12 cellular contexts compared by ENCODE assay signal in genomic region chr6:6695711-6696048, GRCh38.
DNase-seq lines count a peak whose midpoint lies in the region; ATAC-seq and TF ChIP-seq lines count a peak whose summit lies in the region.
"Had no signal": no experiment of that assay in that cellular context is flagged by ENCODE, and none has a peak within 500 bp of the region (broad histone marks: within the 10 kb centered on the region; RNA-seq: fewer than 3 reads in every experiment).

No MANE protein-coding gene starts in this region.

- peak overlapping the region; percentile 8 for H3K9ac ChIP-seq in iPS-15b (ENCODE audit: low read depth, low read length)

- no peaks in the 10 kb centered on the region for H3K36me3 ChIP-seq in iPS-15b (ENCODE audit: control insufficient read depth, insufficient read depth, low read length)

- no peak for ATAC-seq in WTC11
- no peak for ATAC-seq in stimulated activated memory B cell treated with anti-CD40 and anti-IgM and Interleukin-4, amounts not matched to agents 10 μg/mL and 1 μg/mL and 100 μg/mL, for 72 hours

- H3K27me3 ChIP-seq in HL-60 (ENCODE audit: insufficient read depth, poor library complexity, severe bottlenecking) (no peaks in the 10 kb centered on the region), iPS-15b (ENCODE audit: control insufficient read depth, insufficient read depth, low read length) (no peaks in the 10 kb centered on the region)

- POLR2A ChIA-PET in WTC11 (lab: Charles Lee), result interaction anchor here (0.6 to 1.0 kb wide), 2 partner anchors 9 to 582 kb away, joined by 3 to 5 read pairs; no protein-coding TSS in a partner anchor

- H3K4me3 ChIP-seq in HL-60 (replicated peaks; ENCODE audit: insufficient read depth, low read length), result no peak overlapping the region
- H3K4me3 ChIP-seq in iPS-15b (ENCODE audit: low read depth, low read length), result peak overlapping the region; percentile 38

- CTCF ChIA-PET in WTC11 (lab: Charles Lee), result interaction anchor here (0.6 to 3.0 kb wide), 17 partner anchors 9 to 921 kb away, joined by 3 to 44 read pairs (median 7); no protein-coding TSS in a partner anchor

- H3K4me3 Mint-ChIP-seq in WTC11, result peak overlapping the region; percentile 60
- H3K4me3 Mint-ChIP-seq in stimulated activated memory B cell treated with anti-CD40 and anti-IgM and Interleukin-4, amounts not matched to agents 10 μg/mL and 1 μg/mL and 100 μg/mL, for 72 hours, result no peak overlapping the region
- H3K4me3 Mint-ChIP-seq in immature natural killer cell, result no peak overlapping the region

- DNase-seq in HL-60 (ENCODE audit: low read depth in 1 of 2, low spot score in 1 of 2), result peak in 1 of 2 experiments; percentile 56
- no peak for DNase-seq in WTC11 (ENCODE audit: low spot score)
- no peak for DNase-seq in GM20000 (ENCODE audit: low spot score)
- DNase-seq in RKO (ENCODE audit: low spot score), result no peak
- no peak for DNase-seq in immature natural killer cell
- DNase-seq in iPS-NIHi7 (ENCODE audit: extremely low spot score), result no peak
- DNase-seq: amygdala, Calu3, mesendoderm, NCI-H1048 had no signal

- H3K27me3 Mint-ChIP-seq in WTC11 (ENCODE audit: low read depth) (peaks cover 19% of the 10 kb centered on the region), immature natural killer cell (ENCODE audit: low read depth in 3 of 3) (peaks cover 0 to 2% (median 0%) of the 10 kb centered on the region in 3 donors)
- H3K27me3 Mint-ChIP-seq in stimulated activated memory B cell treated with anti-CD40 and anti-IgM and Interleukin-4, amounts not matched to agents 10 μg/mL and 1 μg/mL and 100 μg/mL, for 72 hours, result peaks cover 35% of the 10 kb centered on the region

- no peaks in the 10 kb centered on the region for H3K36me3 Mint-ChIP-seq in WTC11
- no peaks in the 10 kb centered on the region for H3K36me3 Mint-ChIP-seq in stimulated activated memory B cell treated with anti-CD40 and anti-IgM and Interleukin-4, amounts not matched to agents 10 μg/mL and 1 μg/mL and 100 μg/mL, for 72 hours
- no peaks in the 10 kb centered on the region for H3K36me3 Mint-ChIP-seq in immature natural killer cell

- H3K9me3 Mint-ChIP-seq in WTC11, result no peaks in the 10 kb centered on the region
- peaks cover 4% of the 10 kb centered on the region for H3K9me3 Mint-ChIP-seq in stimulated activated memory B cell treated with anti-CD40 and anti-IgM and Interleukin-4, amounts not matched to agents 10 μg/mL and 1 μg/mL and 100 μg/mL, for 72 hours
- H3K9me3 Mint-ChIP-seq in immature natural killer cell, result no peaks in the 10 kb centered on the region

- peak overlapping the region; percentile 91 for H3K27ac ChIP-seq in HL-60 (replicated peaks)

- H3K4me1 Mint-ChIP-seq in WTC11 (peaks cover 44% of the 10 kb centered on the region), immature natural killer cell (no peaks in the 10 kb centered on the region)
- H3K4me1 Mint-ChIP-seq in stimulated activated memory B cell treated with anti-CD40 and anti-IgM and Interleukin-4, amounts not matched to agents 10 μg/mL and 1 μg/mL and 100 μg/mL, for 72 hours, result peaks cover 7% of the 10 kb centered on the region

- no peaks in the 10 kb centered on the region for H3K9me3 ChIP-seq in iPS-15b (ENCODE audit: control insufficient read depth, insufficient read depth, low read length)

- H3K4me1 ChIP-seq in iPS-15b (ENCODE audit: control insufficient read depth, insufficient read depth, low read length), result peaks cover 40% of the 10 kb centered on the region

- peak overlapping the region; percentile 46; the same call in 1 of the 2 replicates for H3K27ac Mint-ChIP-seq in WTC11
- H3K27ac Mint-ChIP-seq in stimulated activated memory B cell treated with anti-CD40 and anti-IgM and Interleukin-4, amounts not matched to agents 10 μg/mL and 1 μg/mL and 100 μg/mL, for 72 hours, result peak overlapping the region; percentile 3
- no peak overlapping the region for H3K27ac Mint-ChIP-seq in immature natural killer cell

- TF ChIP-seq CTCF in HL-60 (IDR thresholded peaks at IDR 0.05; ENCODE audit: insufficient read depth, low read length) (no peak), WTC11 (IDR thresholded peaks at IDR 0.05) (no peak), GM20000 (IDR thresholded peaks at IDR 0.05; ENCODE audit: extremely low read depth, missing control alignments) (no peak)

TF ChIP-seq in WTC11, 78 proteins besides CTCF, POLR2A, EP300 and RAD21 (continues in another document):
- TF ChIP-seq FOXK1 (CRISPR knock-in tag; IDR thresholded peaks at IDR 0.05), result no peak
- no peak for TF ChIP-seq ATF1 (CRISPR knock-in tag; IDR thresholded peaks at IDR 0.05)
- TF ChIP-seq SMAD3 (CRISPR knock-in tag; IDR thresholded peaks at IDR 0.05; ENCODE audit: borderline replicate concordance), result no peak
- TF ChIP-seq CDX4 (CRISPR knock-in tag; IDR thresholded peaks at IDR 0.05; ENCODE audit: borderline replicate concordance), result no peak
- TF ChIP-seq, protein P1, sequence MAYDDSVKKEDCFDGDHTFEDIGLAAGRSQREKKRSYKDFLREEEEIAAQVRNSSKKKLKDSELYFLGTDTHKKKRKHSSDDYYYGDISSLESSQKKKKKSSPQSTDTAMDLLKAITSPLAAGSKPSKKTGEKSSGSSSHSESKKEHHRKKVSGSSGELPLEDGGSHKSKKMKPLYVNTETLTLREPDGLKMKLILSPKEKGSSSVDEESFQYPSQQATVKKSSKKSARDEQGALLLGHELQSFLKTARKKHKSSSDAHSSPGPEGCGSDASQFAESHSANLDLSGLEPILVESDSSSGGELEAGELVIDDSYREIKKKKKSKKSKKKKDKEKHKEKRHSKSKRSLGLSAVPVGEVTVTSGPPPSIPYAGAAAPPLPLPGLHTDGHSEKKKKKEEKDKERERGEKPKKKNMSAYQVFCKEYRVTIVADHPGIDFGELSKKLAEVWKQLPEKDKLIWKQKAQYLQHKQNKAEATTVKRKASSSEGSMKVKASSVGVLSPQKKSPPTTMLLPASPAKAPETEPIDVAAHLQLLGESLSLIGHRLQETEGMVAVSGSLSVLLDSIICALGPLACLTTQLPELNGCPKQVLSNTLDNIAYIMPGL (CRISPR knock-in tag; IDR thresholded peaks at IDR 0.05), result no peak
- TF ChIP-seq, protein P2, sequence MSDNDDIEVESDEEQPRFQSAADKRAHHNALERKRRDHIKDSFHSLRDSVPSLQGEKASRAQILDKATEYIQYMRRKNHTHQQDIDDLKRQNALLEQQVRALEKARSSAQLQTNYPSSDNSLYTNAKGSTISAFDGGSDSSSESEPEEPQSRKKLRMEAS (CRISPR knock-in tag; IDR thresholded peaks at IDR 0.05), result no peak
- TF ChIP-seq, protein P3, sequence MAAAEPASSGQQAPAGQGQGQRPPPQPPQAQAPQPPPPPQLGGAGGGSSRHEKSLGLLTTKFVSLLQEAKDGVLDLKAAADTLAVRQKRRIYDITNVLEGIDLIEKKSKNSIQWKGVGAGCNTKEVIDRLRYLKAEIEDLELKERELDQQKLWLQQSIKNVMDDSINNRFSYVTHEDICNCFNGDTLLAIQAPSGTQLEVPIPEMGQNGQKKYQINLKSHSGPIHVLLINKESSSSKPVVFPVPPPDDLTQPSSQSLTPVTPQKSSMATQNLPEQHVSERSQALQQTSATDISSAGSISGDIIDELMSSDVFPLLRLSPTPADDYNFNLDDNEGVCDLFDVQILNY (CRISPR knock-in tag; IDR thresholded peaks at IDR 0.05), result no peak
- TF ChIP-seq, protein P4, sequence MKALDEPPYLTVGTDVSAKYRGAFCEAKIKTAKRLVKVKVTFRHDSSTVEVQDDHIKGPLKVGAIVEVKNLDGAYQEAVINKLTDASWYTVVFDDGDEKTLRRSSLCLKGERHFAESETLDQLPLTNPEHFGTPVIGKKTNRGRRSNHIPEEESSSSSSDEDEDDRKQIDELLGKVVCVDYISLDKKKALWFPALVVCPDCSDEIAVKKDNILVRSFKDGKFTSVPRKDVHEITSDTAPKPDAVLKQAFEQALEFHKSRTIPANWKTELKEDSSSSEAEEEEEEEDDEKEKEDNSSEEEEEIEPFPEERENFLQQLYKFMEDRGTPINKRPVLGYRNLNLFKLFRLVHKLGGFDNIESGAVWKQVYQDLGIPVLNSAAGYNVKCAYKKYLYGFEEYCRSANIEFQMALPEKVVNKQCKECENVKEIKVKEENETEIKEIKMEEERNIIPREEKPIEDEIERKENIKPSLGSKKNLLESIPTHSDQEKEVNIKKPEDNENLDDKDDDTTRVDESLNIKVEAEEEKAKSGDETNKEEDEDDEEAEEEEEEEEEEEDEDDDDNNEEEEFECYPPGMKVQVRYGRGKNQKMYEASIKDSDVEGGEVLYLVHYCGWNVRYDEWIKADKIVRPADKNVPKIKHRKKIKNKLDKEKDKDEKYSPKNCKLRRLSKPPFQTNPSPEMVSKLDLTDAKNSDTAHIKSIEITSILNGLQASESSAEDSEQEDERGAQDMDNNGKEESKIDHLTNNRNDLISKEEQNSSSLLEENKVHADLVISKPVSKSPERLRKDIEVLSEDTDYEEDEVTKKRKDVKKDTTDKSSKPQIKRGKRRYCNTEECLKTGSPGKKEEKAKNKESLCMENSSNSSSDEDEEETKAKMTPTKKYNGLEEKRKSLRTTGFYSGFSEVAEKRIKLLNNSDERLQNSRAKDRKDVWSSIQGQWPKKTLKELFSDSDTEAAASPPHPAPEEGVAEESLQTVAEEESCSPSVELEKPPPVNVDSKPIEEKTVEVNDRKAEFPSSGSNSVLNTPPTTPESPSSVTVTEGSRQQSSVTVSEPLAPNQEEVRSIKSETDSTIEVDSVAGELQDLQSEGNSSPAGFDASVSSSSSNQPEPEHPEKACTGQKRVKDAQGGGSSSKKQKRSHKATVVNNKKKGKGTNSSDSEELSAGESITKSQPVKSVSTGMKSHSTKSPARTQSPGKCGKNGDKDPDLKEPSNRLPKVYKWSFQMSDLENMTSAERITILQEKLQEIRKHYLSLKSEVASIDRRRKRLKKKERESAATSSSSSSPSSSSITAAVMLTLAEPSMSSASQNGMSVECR (CRISPR knock-in tag; IDR thresholded peaks at IDR 0.05; ENCODE audit: borderline replicate concordance), result no peak
- TF ChIP-seq ETV6 (CRISPR knock-in tag; IDR thresholded peaks at IDR 0.05), result no peak
- no peak for TF ChIP-seq NFYB (CRISPR knock-in tag; conservative IDR thresholded peaks at IDR 0.05; ENCODE audit: low read depth)

Comparison
In these comparisons a context has a peak if more than half of its experiments do, and no peak if none do; other contexts are left out.
1. H3K27ac Mint-ChIP-seq: peak in WTC11 (single experiment) and stimulated activated memory B cell treated with anti-CD40 and anti-IgM and Interleukin-4, amounts not matched to agents 10 μg/mL and 1 μg/mL and 100 μg/mL, for 72 hours (single experiment); none in immature natural killer cell (0 of 6).